ENCODE assay signal across 9 cellular contexts in genomic region chr1:157019457-157019856, GRCh38.
"Had no signal": no experiment of that assay in that cellular context is flagged by ENCODE, and none has a peak within 500 bp of the region (broad histone marks: within the 10 kb centered on the region; RNA-seq: fewer than 3 reads in every experiment).

No MANE protein-coding gene starts in this region.

- H3K9ac ChIP-seq: KMS-11 had no signal

- H3K9me3 ChIP-seq: HAP-1 had no signal

- H3K4me3 Mint-ChIP-seq: GM23338 had no signal

- H3K27ac Mint-ChIP-seq: GM23338 had no signal

- H3K36me3 ChIP-seq: HAP-1 had no signal

- ATAC-seq: GM23338, HCT116 had no signal

- FAIRE-seq: H1, HTR-8/SVneo had no signal

- H3K27ac ChIP-seq: KMS-11 had no signal

- H3K4me3 ChIP-seq: GM23338, HAP-1 had no signal

- H3K4me1 ChIP-seq: HAP-1 had no signal

- H2AFZ ChIP-seq: GM23338 had no signal

- H3K4me1 Mint-ChIP-seq: GM23338 had no signal

- H3K4me2 ChIP-seq: GM23338, KMS-11 had no signal

- DNase-seq: H7, IMR-90, Karpas-422 had no signal
